In genomic region chr2:85435986-85436835, GRCh38 we compare ENCODE assay signal across 1 cellular context.
TF ChIP-seq lines count a peak whose summit lies in the region.

No MANE protein-coding gene starts in this region.

TF ChIP-seq in K562, 482 proteins besides CTCF, POLR2A, EP300 and RAD21 (continued from another document):
- TF ChIP-seq FOXO4 (CRISPR knock-in tag; IDR thresholded peaks at IDR 0.05) (no peak), HDAC8 (tag; IDR thresholded peaks at IDR 0.05) (0 out of 2 replicates have a peak, but pooled peaks have one; percentile 22), POLR3A (IDR thresholded peaks at IDR 0.05; ENCODE audit: borderline replicate concordance, extremely low read depth, insufficient read depth, insufficient read length) (no peak), ZNF76 (CRISPR knock-in tag; IDR thresholded peaks at IDR 0.05; ENCODE audit: borderline replicate concordance) (no peak), FOXP4 (CRISPR knock-in tag; IDR thresholded peaks at IDR 0.05; ENCODE audit: borderline replicate concordance) (no peak), SIRT6 (IDR thresholded peaks at IDR 0.05; ENCODE audit: low read depth, low read length) (no peak), XRCC5 (IDR thresholded peaks at IDR 0.05; ENCODE audit: low read depth, low read length) (no peak), CXXC5 (CRISPR knock-in tag; IDR thresholded peaks at IDR 0.05) (peak; percentile 21; the same call in 1 of the 2 replicates), MECOM (CRISPR knock-in tag; IDR thresholded peaks at IDR 0.05) (no peak), SLC30A9 (CRISPR knock-in tag; IDR thresholded peaks at IDR 0.05) (no peak), ZNF696 (CRISPR knock-in tag; conservative IDR thresholded peaks at IDR 0.05) (no peak), NONO (IDR thresholded peaks at IDR 0.05; ENCODE audit: low read depth in 2 of 2, low read length in 1 of 2) (no peak), RCOR1 (IDR thresholded peaks at IDR 0.05; ENCODE audit: borderline replicate concordance in 1 of 2, low read depth in 2 of 2, low read length in 2 of 2) (no peak), POU5F1 (IDR thresholded peaks at IDR 0.05; ENCODE audit: borderline replicate concordance, low read depth, low read length, partially characterized antibody) (no peak), CTCFL (IDR thresholded peaks at IDR 0.05; ENCODE audit: borderline replicate concordance, insufficient read depth, low read depth, low read length, poor library complexity, severe bottlenecking) (peak; percentile 43), PHTF2 (CRISPR knock-in tag; IDR thresholded peaks at IDR 0.05) (no peak), KDM5B (IDR thresholded peaks at IDR 0.05; ENCODE audit: insufficient replicate concordance, low read depth, low read length) (no peak), KLF16 (IDR thresholded peaks at IDR 0.05) (no peak), ZNF583 (CRISPR knock-in tag; IDR thresholded peaks at IDR 0.05) (0 out of 2 replicates have a peak, but pooled peaks have one; percentile 21), L3MBTL2 (IDR thresholded peaks at IDR 0.05) (no peak)
- TF ChIP-seq, protein P1, sequence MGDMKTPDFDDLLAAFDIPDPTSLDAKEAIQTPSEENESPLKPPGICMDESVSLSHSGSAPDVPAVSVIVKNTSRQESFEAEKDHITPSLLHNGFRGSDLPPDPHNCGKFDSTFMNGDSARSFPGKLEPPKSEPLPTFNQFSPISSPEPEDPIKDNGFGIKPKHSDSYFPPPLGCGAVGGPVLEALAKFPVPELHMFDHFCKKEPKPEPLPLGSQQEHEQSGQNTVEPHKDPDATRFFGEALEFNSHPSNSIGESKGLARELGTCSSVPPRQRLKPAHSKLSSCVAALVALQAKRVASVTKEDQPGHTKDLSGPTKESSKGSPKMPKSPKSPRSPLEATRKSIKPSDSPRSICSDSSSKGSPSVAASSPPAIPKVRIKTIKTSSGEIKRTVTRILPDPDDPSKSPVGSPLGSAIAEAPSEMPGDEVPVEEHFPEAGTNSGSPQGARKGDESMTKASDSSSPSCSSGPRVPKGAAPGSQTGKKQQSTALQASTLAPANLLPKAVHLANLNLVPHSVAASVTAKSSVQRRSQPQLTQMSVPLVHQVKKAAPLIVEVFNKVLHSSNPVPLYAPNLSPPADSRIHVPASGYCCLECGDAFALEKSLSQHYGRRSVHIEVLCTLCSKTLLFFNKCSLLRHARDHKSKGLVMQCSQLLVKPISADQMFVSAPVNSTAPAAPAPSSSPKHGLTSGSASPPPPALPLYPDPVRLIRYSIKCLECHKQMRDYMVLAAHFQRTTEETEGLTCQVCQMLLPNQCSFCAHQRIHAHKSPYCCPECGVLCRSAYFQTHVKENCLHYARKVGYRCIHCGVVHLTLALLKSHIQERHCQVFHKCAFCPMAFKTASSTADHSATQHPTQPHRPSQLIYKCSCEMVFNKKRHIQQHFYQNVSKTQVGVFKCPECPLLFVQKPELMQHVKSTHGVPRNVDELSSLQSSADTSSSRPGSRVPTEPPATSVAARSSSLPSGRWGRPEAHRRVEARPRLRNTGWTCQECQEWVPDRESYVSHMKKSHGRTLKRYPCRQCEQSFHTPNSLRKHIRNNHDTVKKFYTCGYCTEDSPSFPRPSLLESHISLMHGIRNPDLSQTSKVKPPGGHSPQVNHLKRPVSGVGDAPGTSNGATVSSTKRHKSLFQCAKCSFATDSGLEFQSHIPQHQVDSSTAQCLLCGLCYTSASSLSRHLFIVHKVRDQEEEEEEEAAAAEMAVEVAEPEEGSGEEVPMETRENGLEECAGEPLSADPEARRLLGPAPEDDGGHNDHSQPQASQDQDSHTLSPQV (IDR thresholded peaks at IDR 0.05), result 0 out of 2 replicates have a peak, but pooled peaks have one; percentile 22
- TF ChIP-seq, protein P2, sequence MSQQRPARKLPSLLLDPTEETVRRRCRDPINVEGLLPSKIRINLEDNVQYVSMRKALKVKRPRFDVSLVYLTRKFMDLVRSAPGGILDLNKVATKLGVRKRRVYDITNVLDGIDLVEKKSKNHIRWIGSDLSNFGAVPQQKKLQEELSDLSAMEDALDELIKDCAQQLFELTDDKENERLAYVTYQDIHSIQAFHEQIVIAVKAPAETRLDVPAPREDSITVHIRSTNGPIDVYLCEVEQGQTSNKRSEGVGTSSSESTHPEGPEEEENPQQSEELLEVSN (IDR thresholded peaks at IDR 0.05; ENCODE audit: borderline replicate concordance in 1 of 2, extremely low read depth in 1 of 2, insufficient read depth in 1 of 2, insufficient read length in 1 of 2, low read depth in 1 of 2, low read length in 1 of 2, poor library complexity in 1 of 2, severe bottlenecking in 1 of 2), result peak in 1 of 2 experiments; percentile 18
